ENCODE assay signal across 2 cellular contexts in genomic region chrX:149937328-149937727, GRCh38.
A peak's percentile ranks its signal among the peaks of the same experiment; 100 is the strongest.
TF ChIP-seq lines count a peak whose summit lies in the region.

No MANE protein-coding gene starts in this region.

TF ChIP-seq in K562, 482 proteins besides CTCF, POLR2A, EP300 and RAD21:
- TF ChIP-seq MAFG (tag; conservative IDR thresholded peaks at IDR 0.05) = peak; percentile 26; the same call in 1 of the 2 replicates
- TF ChIP-seq ZNF316 (IDR thresholded peaks at IDR 0.05) = peak; percentile 51; the same call in 1 of the 2 replicates
- TF ChIP-seq C11orf30 (IDR thresholded peaks at IDR 0.05; ENCODE audit: low read depth) = peak; percentile 57

TF ChIP-seq in HepG2, 621 proteins besides CTCF, POLR2A, EP300 and RAD21:
- TF ChIP-seq MAFK (conservative IDR thresholded peaks at IDR 0.05 in 1 of 2, IDR thresholded peaks at IDR 0.05 in 1 of 2; ENCODE audit: low read length in 2 of 2) = peak; percentile 47 to 54; a peak in 3 of 4 replicates
